10 cellular contexts compared by ENCODE assay signal in the genomic region with DNA sequence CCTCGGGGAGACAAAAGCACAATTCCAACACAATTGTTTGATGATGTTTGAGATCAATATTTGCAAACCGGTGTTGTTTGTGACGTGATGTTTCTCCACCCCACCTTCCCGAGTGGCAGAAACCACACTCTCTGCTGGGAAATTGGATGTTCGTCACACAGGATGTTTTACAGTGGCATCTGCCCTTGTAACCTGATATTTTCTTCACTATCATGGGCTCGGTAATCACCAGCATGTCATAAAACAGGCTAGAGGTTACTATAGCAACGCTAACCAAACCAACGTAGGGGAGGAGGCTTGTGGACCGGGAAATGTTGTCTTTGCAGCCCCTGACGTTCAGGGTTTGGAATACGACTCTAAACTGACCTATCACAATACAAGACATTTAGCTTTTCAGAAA.
DNase-seq lines count a peak whose midpoint lies in the region; ATAC-seq and TF ChIP-seq lines count a peak whose summit lies in the region.
"Had no signal": no experiment of that assay in that cellular context is flagged by ENCODE, and none has a peak within 500 bp of the region (broad histone marks: within the 10 kb centered on the region; RNA-seq: fewer than 3 reads in every experiment).

No MANE protein-coding gene starts in this region.

- no peaks in the 10 kb centered on the region for H3K4me1 ChIP-seq in SJCRH30

- no peak overlapping the region for H3K4me3 ChIP-seq in SJCRH30

- H3K9me3 ChIP-seq in SJCRH30 (replicated peaks), result no peaks in the 10 kb centered on the region

- DNase-seq in COLO668 (lab: John Stamatoyannopoulos, UW; ENCODE audit: unreplicated experiment), result peak; percentile 88
- DNase-seq in NCI-H146 treated with DMSO at 0.1 percent for 48 hours (lab: John Stamatoyannopoulos, UW; ENCODE audit: unreplicated experiment), result peak; percentile 65
- DNase-seq in SJCRH30, result peak; percentile 4 to 17
- DNase-seq in kidney glomerular epithelial cell (lab: John Stamatoyannopoulos, UW), result peak; percentile 45
- DNase-seq in superior temporal gyrus (ENCODE audit: extremely low spot score), result no peak
- DNase-seq in omental fat pad (ENCODE audit: low spot score), result no peak
- DNase-seq in activated CD4-positive, CD25-positive, alpha-beta regulatory T cell (lab: John Stamatoyannopoulos, UW), result no peak
- no peak for DNase-seq in stimulated activated naive CD8-positive, alpha-beta T cell treated with anti-CD3 and anti-CD28 coated beads, Interleukin-15, Interleukin-2, amounts not matched to agents 100 U/mL and 50 U/mL, for 24 hours
- DNase-seq: mammary epithelial cell; stimulated activated CD4-positive, alpha-beta T cell treated with anti-CD3 and anti-CD28 coated beads, Interleukin-2, amount 100 ng/mL, for 24 hours had no signal

- no peak for TF ChIP-seq CTCF in omental fat pad (IDR thresholded peaks at IDR 0.05)

- H3K36me3 ChIP-seq in SJCRH30, result no peaks in the 10 kb centered on the region

- no peaks in the 10 kb centered on the region for H3K27me3 ChIP-seq in SJCRH30

- ATAC-seq in omental fat pad (ENCODE audit: low FRiP score), result no peak
- no peak for ATAC-seq in stimulated activated naive CD8-positive, alpha-beta T cell treated with anti-CD3 and anti-CD28 coated beads, Interleukin-15, Interleukin-2, amounts not matched to agents 100 U/mL and 50 U/mL, for 24 hours

- no peak overlapping the region for H3K27ac ChIP-seq in SJCRH30

Comparison
In these comparisons a context has a peak if more than half of its experiments do, and no peak if none do; other contexts are left out.
1. DNase-seq: peak in COLO668 (single experiment), NCI-H146 treated with DMSO at 0.1 percent for 48 hours (single experiment), SJCRH30 (2 of 2) and kidney glomerular epithelial cell (single experiment); none in superior temporal gyrus (single experiment), omental fat pad (single experiment), activated CD4-positive, CD25-positive, alpha-beta regulatory T cell (0 of 4) and stimulated activated naive CD8-positive, alpha-beta T cell treated with anti-CD3 and anti-CD28 coated beads, Interleukin-15, Interleukin-2, amounts not matched to agents 100 U/mL and 50 U/mL, for 24 hours (single experiment).